ENCODE assay signal across 14 cellular contexts in the genomic region with DNA sequence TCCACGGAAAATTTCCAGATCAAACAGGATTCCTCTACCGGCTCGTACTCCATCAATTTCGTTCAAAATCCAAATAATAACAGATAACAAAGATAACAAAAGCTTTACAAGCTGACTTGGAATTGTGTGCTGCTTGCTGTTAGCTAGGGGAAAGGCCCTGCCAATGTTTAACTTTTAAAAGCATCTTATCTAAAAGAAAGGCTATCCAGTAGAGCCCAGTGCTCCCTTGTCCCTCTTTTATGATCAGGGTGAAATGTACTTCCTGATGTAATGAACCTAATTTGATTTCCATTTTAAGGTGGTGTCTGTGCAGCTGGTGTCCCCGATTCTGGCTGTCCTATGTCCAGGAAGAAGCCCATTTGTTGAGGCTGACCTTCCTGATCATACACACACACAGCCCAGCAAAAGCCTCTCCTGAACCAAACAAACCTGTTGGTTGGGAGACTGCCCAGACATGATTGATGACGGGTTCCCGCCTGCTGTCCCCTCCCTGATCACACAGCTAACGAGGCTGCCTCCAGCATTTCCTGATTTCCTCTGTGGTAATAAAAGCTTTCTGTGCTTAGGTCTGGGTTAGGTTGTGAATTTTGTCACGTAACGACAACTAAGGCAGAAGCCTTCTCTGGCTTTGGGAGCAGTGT. TPM values are rescaled to one million over a fixed set of nuclear protein-coding genes. Genes with fewer than 3 reads are reported as not detected.
DNase-seq lines count a peak whose midpoint lies in the region; ATAC-seq, FAIRE-seq and TF ChIP-seq lines count a peak whose summit lies in the region.
"Had no signal": no experiment of that assay in that cellular context is flagged by ENCODE, and none has a peak within 500 bp of the region (broad histone marks: within the 10 kb centered on the region; RNA-seq: fewer than 3 reads in every experiment).

No MANE protein-coding gene starts in this region.

- peaks cover 11% of the 10 kb centered on the region for H3K36me3 Mint-ChIP-seq in activated CD4-positive, alpha-beta T cell treated with anti-CD3 and anti-CD28 coated beads, Interleukin-2, amount 10 ng/mL, durations not matched to agents 7 days and 5 days (ENCODE audit: low read depth)
- H3K36me3 Mint-ChIP-seq in type B pancreatic cell = peaks cover 9% of the 10 kb centered on the region
- peaks cover 2% of the 10 kb centered on the region for H3K36me3 Mint-ChIP-seq in activated naive CD8-positive, alpha-beta T cell treated with anti-CD3 and anti-CD28 coated beads for 36 hours

- no peak for TF ChIP-seq POLR2A in GM12878 (IDR thresholded peaks at IDR 0.05; ENCODE audit: low read depth, low read length)

- H3K4me1 ChIP-seq in GM12878 (ENCODE audit: control insufficient read depth, insufficient read depth, low read length) (no peaks in the 10 kb centered on the region), GM23248 (ENCODE audit: insufficient read depth) (no peaks in the 10 kb centered on the region)
- H3K4me1 ChIP-seq: ascending aorta had no signal

- no peak for TF ChIP-seq RAD21 in GM12878 (IDR thresholded peaks at IDR 0.05; ENCODE audit: insufficient read depth, low read depth, low read length)

- no peak for TF ChIP-seq EP300 in GM12878 (IDR thresholded peaks at IDR 0.05; ENCODE audit: borderline replicate concordance in 1 of 2, control insufficient read depth in 1 of 2, low read depth in 2 of 2, low read length in 2 of 2)

- H3K4me2 ChIP-seq in GM12878 (ENCODE audit: control insufficient read depth, insufficient read depth) (no peak overlapping the region), GM23248 (ENCODE audit: unreplicated experiment) (no peak overlapping the region)

- intact Hi-C loops in GM12878 (cut with micrococcal nuclease; ENCODE audit: unreplicated experiment) = no loop called here
- intact Hi-C loops in left colon (cut with DNase I, micrococcal nuclease) = no loop called here

- H3K27me3 Mint-ChIP-seq in activated CD4-positive, alpha-beta T cell treated with anti-CD3 and anti-CD28 coated beads, Interleukin-2, amount 10 ng/mL, durations not matched to agents 7 days and 5 days = no peaks in the 10 kb centered on the region
- H3K27me3 Mint-ChIP-seq in type B pancreatic cell = no peaks in the 10 kb centered on the region
- no peaks in the 10 kb centered on the region for H3K27me3 Mint-ChIP-seq in activated naive CD8-positive, alpha-beta T cell treated with anti-CD3 and anti-CD28 coated beads for 36 hours
- H3K27me3 Mint-ChIP-seq: stimulated activated memory B cell treated with anti-CD40 and anti-IgM and Interleukin-4, amounts not matched to agents 10 μg/mL and 1 μg/mL and 100 μg/mL, for 72 hours had no signal

- no peak overlapping the region for H3K27ac ChIP-seq in GM12878 (ENCODE audit: control insufficient read depth, insufficient read depth)
- H3K27ac ChIP-seq in GM23248 = no peak overlapping the region
- H3K27ac ChIP-seq: ascending aorta, HL-60 had no signal

- H3K36me3 ChIP-seq in GM12878 (ENCODE audit: control insufficient read depth in 2 of 2, insufficient read depth in 2 of 2, low read length in 1 of 2) (peaks cover 4 to 11% of the 10 kb centered on the region in 2 experiments), GM23248 (ENCODE audit: low read depth) (no peaks in the 10 kb centered on the region)

- no peak overlapping the region for H3K9ac ChIP-seq in GM12878 (ENCODE audit: control insufficient read depth, insufficient read depth, low read length)
- H3K9ac ChIP-seq in GM23248 = no peak overlapping the region

- SMC1A ChIA-PET in GM12878 (lab: Charles Lee; ENCODE audit: uncharacterized antibody, unreplicated experiment) = interaction anchor here (0.9 to 1.2 kb wide), 4 partner anchors 10 to 280 kb away, joined by 3 to 4 read pairs (median 4); no protein-coding TSS in a partner anchor

- H3K9me3 ChIP-seq in GM12878 (replicated peaks; ENCODE audit: control insufficient read depth, insufficient read depth, low read length) (no peaks in the 10 kb centered on the region), GM23248 (ENCODE audit: low read depth) (no peaks in the 10 kb centered on the region)
- H3K9me3 ChIP-seq: ascending aorta had no signal

- no peak overlapping the region for H3K4me3 ChIP-seq in GM12878
- no peak overlapping the region for H3K4me3 ChIP-seq in GM23248
- H3K4me3 ChIP-seq: ascending aorta had no signal

- H3K27ac Mint-ChIP-seq in activated CD4-positive, alpha-beta T cell treated with anti-CD3 and anti-CD28 coated beads, Interleukin-2, amount 10 ng/mL, durations not matched to agents 7 days and 5 days = peak overlapping the region; percentile 31
- H3K27ac Mint-ChIP-seq in type B pancreatic cell = peak overlapping the region; percentile 95
- H3K27ac Mint-ChIP-seq in activated naive CD8-positive, alpha-beta T cell treated with anti-CD3 and anti-CD28 coated beads for 36 hours = no peak overlapping the region
- H3K27ac Mint-ChIP-seq: stimulated activated memory B cell treated with anti-CD40 and anti-IgM and Interleukin-4, amounts not matched to agents 10 μg/mL and 1 μg/mL and 100 μg/mL, for 72 hours had no signal

- H3K4me3 Mint-ChIP-seq in activated CD4-positive, alpha-beta T cell treated with anti-CD3 and anti-CD28 coated beads, Interleukin-2, amount 10 ng/mL, durations not matched to agents 7 days and 5 days = no peak overlapping the region
- H3K4me3 Mint-ChIP-seq in type B pancreatic cell = peak overlapping the region; percentile 18
- H3K4me3 Mint-ChIP-seq in activated naive CD8-positive, alpha-beta T cell treated with anti-CD3 and anti-CD28 coated beads for 36 hours = no peak overlapping the region
- H3K4me3 Mint-ChIP-seq: stimulated activated memory B cell treated with anti-CD40 and anti-IgM and Interleukin-4, amounts not matched to agents 10 μg/mL and 1 μg/mL and 100 μg/mL, for 72 hours had no signal

- RAD21 ChIA-PET in GM12878 (lab: Charles Lee; ENCODE audit: unreplicated experiment) = no interaction called here

- no peaks in the 10 kb centered on the region for H3K4me1 Mint-ChIP-seq in activated CD4-positive, alpha-beta T cell treated with anti-CD3 and anti-CD28 coated beads, Interleukin-2, amount 10 ng/mL, durations not matched to agents 7 days and 5 days
- peaks cover 9% of the 10 kb centered on the region for H3K4me1 Mint-ChIP-seq in type B pancreatic cell (ENCODE audit: unreplicated experiment)
- H3K4me1 Mint-ChIP-seq in activated naive CD8-positive, alpha-beta T cell treated with anti-CD3 and anti-CD28 coated beads for 36 hours = no peaks in the 10 kb centered on the region
- H3K4me1 Mint-ChIP-seq: stimulated activated memory B cell treated with anti-CD40 and anti-IgM and Interleukin-4, amounts not matched to agents 10 μg/mL and 1 μg/mL and 100 μg/mL, for 72 hours had no signal

- POLR2A ChIA-PET in activated CD4-positive, alpha-beta T cell treated with anti-CD3 and anti-CD28 coated beads, Interleukin-2, amount 10 ng/mL, durations not matched to agents 7 days and 5 days (lab: Charles Lee) = no interaction called here
- POLR2A ChIA-PET in GM12878 (lab: Charles Lee) = no interaction called here

- no peaks in the 10 kb centered on the region for H3K79me2 ChIP-seq in GM12878 (ENCODE audit: control insufficient read depth, insufficient read depth, low read length)
- no peaks in the 10 kb centered on the region for H3K79me2 ChIP-seq in GM23248 (ENCODE audit: insufficient read depth)

- in situ Hi-C loops in GM12878 (cut with MboI) (no loop called here), GM23248 (cut with MboI) (no loop called here)

- no peaks in the 10 kb centered on the region for H3K9me3 Mint-ChIP-seq in activated CD4-positive, alpha-beta T cell treated with anti-CD3 and anti-CD28 coated beads, Interleukin-2, amount 10 ng/mL, durations not matched to agents 7 days and 5 days
- no peaks in the 10 kb centered on the region for H3K9me3 Mint-ChIP-seq in type B pancreatic cell
- H3K9me3 Mint-ChIP-seq in activated naive CD8-positive, alpha-beta T cell treated with anti-CD3 and anti-CD28 coated beads for 36 hours = no peaks in the 10 kb centered on the region
- H3K9me3 Mint-ChIP-seq: stimulated activated memory B cell treated with anti-CD40 and anti-IgM and Interleukin-4, amounts not matched to agents 10 μg/mL and 1 μg/mL and 100 μg/mL, for 72 hours had no signal

- TF ChIP-seq CTCF in GM12878 (IDR thresholded peaks at IDR 0.05 in 2 of 3, conservative IDR thresholded peaks at IDR 0.05 in 1 of 3; ENCODE audit: control insufficient read depth in 2 of 3, extremely low read depth in 1 of 3, insufficient read depth in 1 of 3, low read depth in 3 of 3, low read length in 3 of 3) = no peak
- no peak for TF ChIP-seq CTCF in type B pancreatic cell (conservative IDR thresholded peaks at IDR 0.05)

- H3K9me2 ChIP-seq in GM23248 (ENCODE audit: insufficient read depth) = no peaks in the 10 kb centered on the region

- DNase-seq in activated CD4-positive, alpha-beta T cell treated with anti-CD3 and anti-CD28 coated beads, Interleukin-2, amount 10 ng/mL, durations not matched to agents 7 days and 5 days = no peak
- DNase-seq in activated CD4-positive, alpha-beta T cell treated with anti-CD3 and anti-CD28 coated beads for 1 hour = no peak
- no peak for DNase-seq in GM12878 (ENCODE audit: low read depth, low spot score)
- DNase-seq in left colon = peak; percentile 75 to 92
- DNase-seq in type B pancreatic cell (ENCODE audit: extremely low spot score, unreplicated experiment) = no peak
- DNase-seq in activated naive CD8-positive, alpha-beta T cell treated with anti-CD3 and anti-CD28 coated beads for 36 hours = no peak
- DNase-seq in T-helper 9 cell = no peak
- no peak for DNase-seq in GM23248
- DNase-seq: NCI-H1048, NCI-H526 treated with DMSO at 0.1 percent for 48 hours, posterior cingulate gyrus had no signal

- H4K20me1 ChIP-seq in GM12878 (ENCODE audit: control insufficient read depth, insufficient read depth) = no peaks in the 10 kb centered on the region
- no peaks in the 10 kb centered on the region for H4K20me1 ChIP-seq in GM23248 (ENCODE audit: insufficient read depth)

- no peaks in the 10 kb centered on the region for H3K27me3 ChIP-seq in GM12878 (replicated peaks in 1 of 2; ENCODE audit: control insufficient read depth in 2 of 2, insufficient read depth in 2 of 2, low read length in 1 of 2)
- no peaks in the 10 kb centered on the region for H3K27me3 ChIP-seq in GM23248 (replicated peaks; ENCODE audit: insufficient read depth)
- H3K27me3 ChIP-seq: ascending aorta had no signal

- no peak overlapping the region for H2AFZ ChIP-seq in GM12878 (ENCODE audit: control insufficient read depth, low read depth, low read length)
- H2AFZ ChIP-seq in GM23248 = no peak overlapping the region

- no peak for FAIRE-seq in GM12878 (lab: Jason Lieb, UNC)

- WGBS in GM12878 (ENCODE audit: insufficient coverage, insufficient replicate concordance, low lambda C conversion rate, missing lambda C conversion rate) = 97% methylated on average over 10 of the region's 10 CpGs
- 80 to 83% methylated on average over 10 of the region's 10 CpGs for WGBS in GM23248 (ENCODE audit: low coverage in 1 of 2, low lambda C conversion rate in 2 of 2, missing lambda C conversion rate in 2 of 2), 2 experiments

- no peaks in the 10 kb centered on the region for H3F3A ChIP-seq in GM23248 (ENCODE audit: insufficient read depth)

- TSS peak; percentile 79 for BruUV-seq in GM12878 (replicated peaks; lab: Mats Ljungman, UMichigan)

- CTCF ChIA-PET in activated CD4-positive, alpha-beta T cell treated with anti-CD3 and anti-CD28 coated beads, Interleukin-2, amount 10 ng/mL, durations not matched to agents 7 days and 5 days (lab: Charles Lee) = interaction anchor here (1.4 kb wide), 1 partner anchor 9 kb away, joined by 3 read pairs; no protein-coding TSS in a partner anchor
- CTCF ChIA-PET in GM12878 (lab: Yijun Ruan, JAX) = interaction anchor here (0.9 to 1.1 kb wide), 2 partner anchors 43 to 328 kb away, joined by 3 read pairs; no protein-coding TSS in a partner anchor

- ATAC-seq in GM12878 (no peak), left colon (peak; percentile 83)
- ATAC-seq: stimulated activated memory B cell treated with anti-CD40 and anti-IgM and Interleukin-4, amounts not matched to agents 10 μg/mL and 1 μg/mL and 100 μg/mL, for 72 hours had no signal

RNA-seq across cellular contexts. Expression of gene PWWP2A, which starts 54.2 kb away (rescaled TPM):
- 10 to 100 TPM; 26.9 to 27.0 TPM for total RNA-seq in activated CD4-positive, alpha-beta T cell treated with anti-CD3 and anti-CD28 coated beads, Interleukin-2, amount 10 ng/mL, durations not matched to agents 7 days and 5 days
- 57.4 and 61.1 TPM in 2 replicates for total RNA-seq in GM12878 (2013; cell fraction: nucleolus; rRNA removed)
- 19.5 and 21.0 TPM in 2 replicates for total RNA-seq in GM12878 (2014; rRNA removed)
- total RNA-seq in GM12878 (2014; rRNA removed; fragmentation: Illumina TruSeq; extraction: Trizol) = 20.2 and 20.7 TPM in 2 replicates
- 23.9 and 26.1 TPM in 2 replicates for total RNA-seq in GM12878 (2021)
- polyA plus RNA-seq in GM12878 (2011; ENCODE audit: low read depth) = 5.5 TPM
- polyA plus RNA-seq in GM12878 (2011; rRNA removed) = 18.3 and 18.4 TPM in 2 replicates
- polyA plus RNA-seq in GM12878 (2011; cell fraction: cytosol; rRNA removed) = 12.8 and 13.5 TPM in 2 replicates
- 10.8 and 10.9 TPM in 2 replicates for polyA plus RNA-seq in GM12878 (2011; cell fraction: nucleus; rRNA removed)
- polyA plus RNA-seq in GM12878 (2012) = 8.4 and 10.4 TPM in 2 replicates
- 24.9 and 31.3 TPM in 2 replicates for polyA plus RNA-seq in GM12878 (2014; fragmentation: Illumina TruSeq; extraction: Trizol)
- polyA plus RNA-seq in GM12878 (2014; fragmentation: Nextera tagmentation; extraction: Ambion mirVana) = 1 to 10 TPM; 5.7 to 6.9 TPM
- polyA plus RNA-seq in GM12878 (2014; rRNA removed) = 15.6 and 16.8 TPM in 2 replicates
- 10 to 100 TPM; 16.0 to 17.1 TPM for polyA plus RNA-seq in GM12878 (2016; fragmentation: Nextera tagmentation; extraction: Ambion mirVana)
- 10.8 and 13.4 TPM in 2 replicates for polyA minus RNA-seq in GM12878 (2011; rRNA and poly(A)+ RNA removed)
- polyA minus RNA-seq in GM12878 (2011; cell fraction: cytosol; rRNA and poly(A)+ RNA removed) = 5.1 and 7.2 TPM in 2 replicates
- polyA minus RNA-seq in GM12878 (2011; cell fraction: nucleus; rRNA and poly(A)+ RNA removed) = 5.1 and 7.7 TPM in 2 replicates
- 10 to 100 TPM; 39.1 to 39.2 TPM for total RNA-seq in left colon
- total RNA-seq in type B pancreatic cell (ENCODE audit: low replicate concordance) = 28.8 and 29.2 TPM in 2 replicates
- 10 to 100 TPM; 17.1 to 17.8 TPM for total RNA-seq in activated naive CD8-positive, alpha-beta T cell treated with anti-CD3 and anti-CD28 coated beads for 36 hours
- total RNA-seq in GM23248 (2014; rRNA removed; shearing (Covaris generic)) = 13.0 and 13.2 TPM in 2 replicates
- 5.1 and 7.8 TPM in 2 replicates for polyA plus RNA-seq in GM23248 (2016; fragmentation: Nextera tagmentation; extraction: Ambion mirVana)

RNA-seq across cellular contexts. Expression of gene TTC1, which starts 56.2 kb away (rescaled TPM):
- total RNA-seq in activated CD4-positive, alpha-beta T cell treated with anti-CD3 and anti-CD28 coated beads, Interleukin-2, amount 10 ng/mL, durations not matched to agents 7 days and 5 days = 10 to 100 TPM; 46.9 to 57.2 TPM
- total RNA-seq in GM12878 (2013; cell fraction: nucleolus; rRNA removed) = 23.0 and 24.6 TPM in 2 replicates
- total RNA-seq in GM12878 (2014; rRNA removed) (58.1 and 60.7 TPM in 2 replicates), GM12878 (2014; rRNA removed; fragmentation: Illumina TruSeq; extraction: Trizol) (84.5 and 85.1 TPM in 2 replicates), GM12878 (2021) (54.5 and 57.8 TPM in 2 replicates), left colon (10 to 100 TPM; 40.2 to 41.7 TPM), type B pancreatic cell (ENCODE audit: low replicate concordance) (34.6 and 43.1 TPM in 2 replicates)
- 33.9 TPM for polyA plus RNA-seq in GM12878 (2011; ENCODE audit: low read depth)
- polyA plus RNA-seq in GM12878 (2011; rRNA removed) (46.6 and 62.4 TPM in 2 replicates), GM12878 (2014; fragmentation: Illumina TruSeq; extraction: Trizol) (132 and 155 TPM in 2 replicates), GM12878 (2014; fragmentation: Nextera tagmentation; extraction: Ambion mirVana) (100 to 1,000 TPM; 132 to 160 TPM), GM12878 (2014; rRNA removed) (69.6 and 74.0 TPM in 2 replicates), GM12878 (2016; fragmentation: Nextera tagmentation; extraction: Ambion mirVana) (100 to 1,000 TPM in 1 of 2 experiments, 10 to 100 TPM in 1; 99.5 to 103 TPM), GM23248 (2016; fragmentation: Nextera tagmentation; extraction: Ambion mirVana) (67.5 and 67.7 TPM in 2 replicates)
- 25.8 and 31.5 TPM in 2 replicates for polyA plus RNA-seq in GM12878 (2011; cell fraction: cytosol; rRNA removed)
- 13.8 and 18.1 TPM in 2 replicates for polyA plus RNA-seq in GM12878 (2011; cell fraction: nucleus; rRNA removed)
- polyA plus RNA-seq in GM12878 (2012) = 47.0 and 47.8 TPM in 2 replicates
- polyA minus RNA-seq in GM12878 (2011; rRNA and poly(A)+ RNA removed) = 30.9 and 34.4 TPM in 2 replicates
- polyA minus RNA-seq in GM12878 (2011; cell fraction: cytosol; rRNA and poly(A)+ RNA removed) = 8.7 and 12.1 TPM in 2 replicates
- 6.8 and 11.9 TPM in 2 replicates for polyA minus RNA-seq in GM12878 (2011; cell fraction: nucleus; rRNA and poly(A)+ RNA removed)
- 10 to 100 TPM; 69.7 to 73.9 TPM for total RNA-seq in activated naive CD8-positive, alpha-beta T cell treated with anti-CD3 and anti-CD28 coated beads for 36 hours
- 39.9 and 46.8 TPM in 2 replicates for total RNA-seq in GM23248 (2014; rRNA removed; shearing (Covaris generic))

Comparison
In these comparisons a context has a peak if more than half of its experiments do, and no peak if none do; other contexts are left out.
1. DNase-seq: peak in left colon (2 of 2); none in activated CD4-positive, alpha-beta T cell treated with anti-CD3 and anti-CD28 coated beads, Interleukin-2, amount 10 ng/mL, durations not matched to agents 7 days and 5 days (single experiment), activated CD4-positive, alpha-beta T cell treated with anti-CD3 and anti-CD28 coated beads for 1 hour (single experiment), GM12878 (single experiment), type B pancreatic cell (single experiment), activated naive CD8-positive, alpha-beta T cell treated with anti-CD3 and anti-CD28 coated beads for 36 hours (single experiment), T-helper 9 cell (single experiment) and GM23248 (single experiment).